25 cellular contexts compared by ENCODE assay signal in the genomic region with DNA sequence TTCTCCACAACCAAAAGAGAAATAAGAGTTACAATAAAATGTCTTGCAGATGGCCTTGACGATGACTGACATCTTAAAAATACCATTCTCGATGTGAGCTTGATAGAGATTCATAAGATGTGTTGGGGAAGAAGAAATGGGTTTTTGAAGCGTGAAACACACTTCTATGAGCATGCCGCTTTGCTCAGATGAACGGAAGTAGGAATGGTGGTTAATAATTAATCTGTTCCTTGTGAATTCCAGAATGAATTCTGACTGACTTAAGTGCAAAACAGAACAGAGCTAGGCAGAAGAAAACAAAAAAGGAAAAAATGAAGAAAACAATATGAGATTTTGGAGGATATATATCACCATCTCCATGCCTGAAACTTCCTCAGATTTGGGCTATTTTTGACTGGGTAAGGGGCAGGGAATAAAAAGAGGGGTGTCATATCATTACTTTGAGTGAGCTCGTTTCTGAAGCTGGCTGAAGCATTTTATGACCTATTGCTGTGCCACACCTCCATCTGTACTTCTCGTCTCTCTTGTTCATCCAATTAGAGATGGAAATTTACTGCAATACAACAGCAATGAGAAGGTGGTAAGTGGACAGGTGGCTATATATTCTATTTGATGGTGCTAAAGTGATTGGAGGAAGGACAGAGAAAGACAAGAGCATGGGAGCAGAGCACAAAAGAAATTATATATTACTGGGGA.
DNase-seq lines count a peak whose midpoint lies in the region; ATAC-seq, FAIRE-seq and TF ChIP-seq lines count a peak whose summit lies in the region.
"Had no signal": no experiment of that assay in that cellular context is flagged by ENCODE, and none has a peak within 500 bp of the region (broad histone marks: within the 10 kb centered on the region; RNA-seq: fewer than 3 reads in every experiment).

No MANE protein-coding gene starts in this region.

- H3K79me2 ChIP-seq in hepatocyte, result no peaks in the 10 kb centered on the region

- peak; percentile 78 to 93 (median 90) for ATAC-seq in pancreas
- no peak for ATAC-seq in HG03045 (IDR thresholded peaks at IDR 0.05; ENCODE audit: unreplicated experiment)
- ATAC-seq: GM12878, GM23338 had no signal

- H3K9me3 ChIP-seq in hepatocyte (ENCODE audit: low read depth) (no peaks in the 10 kb centered on the region), pancreas (no peaks in the 10 kb centered on the region)
- H3K9me3 ChIP-seq: BE2C had no signal

- H3K4me1 ChIP-seq in hepatocyte (ENCODE audit: insufficient read depth), result no peaks in the 10 kb centered on the region
- peaks cover 0 to 3% (median 0%) of the 10 kb centered on the region in 3 donors for H3K4me1 ChIP-seq in pancreas
- H3K4me1 ChIP-seq: BE2C had no signal

- DNase-seq in LoVo (ENCODE audit: low spot score), result peak; percentile 18
- peak; percentile 17 for DNase-seq in hepatocyte (ENCODE audit: low spot score)
- DNase-seq in pancreas, result no peak
- DNase-seq in activated CD4-positive, CD25-positive, alpha-beta regulatory T cell treated with anti-CD3 and anti-CD28 coated beads, Interleukin-2, amount 50 U/mL, for 72 hours, result no peak
- DNase-seq in activated CD4-positive, alpha-beta T cell treated with anti-CD3 and anti-CD28 coated beads for 4 hours, result no peak
- no peak for DNase-seq in NK-92 (lab: John Stamatoyannopoulos, UW; ENCODE audit: unreplicated experiment)
- DNase-seq: 8988T; BE2C; CD4-positive, CD25-positive, alpha-beta regulatory T cell; COR-L47; DMS153; EL; HCEC 1CT; NCI-H1694 treated with DMSO at 0.1 percent for 48 hours; NCI-H2107; NCI-H2227 treated with DMSO at 0.1 percent for 48 hours; NCI-H524; NCI-H82; RPMI8226; SHP77 treated with DMSO at 0.1 percent for 48 hours had no signal

- no peaks in the 10 kb centered on the region for H3K36me3 ChIP-seq in hepatocyte (replicated peaks; ENCODE audit: insufficient read depth, low read depth)
- no peaks in the 10 kb centered on the region for H3K36me3 ChIP-seq in pancreas
- H3K36me3 ChIP-seq: BE2C had no signal

- no peaks in the 10 kb centered on the region for H3K9me2 ChIP-seq in hepatocyte (replicated peaks; ENCODE audit: insufficient read depth)

- H3K27ac ChIP-seq in 22Rv1 (peak overlapping the region; percentile 52), hepatocyte (no peak overlapping the region), pancreas (no peak overlapping the region)

- H3K4me2 ChIP-seq in hepatocyte, result peak overlapping the region; percentile 57
- H3K4me2 ChIP-seq: GM23338 had no signal

- FAIRE-seq in pancreas (lab: Jason Lieb, UNC), result no peak
- FAIRE-seq: GM12878, GM19239 had no signal

- no peak overlapping the region for H3K4me3 ChIP-seq in hepatocyte
- H3K4me3 ChIP-seq in pancreas, result peak overlapping the region in 1 of 4 donors; percentile 3
- H3K4me3 ChIP-seq: GM12878, GM23338 had no signal

- peak overlapping the region; percentile 29 for H2AFZ ChIP-seq in hepatocyte
- H2AFZ ChIP-seq: GM23338 had no signal

- TF ChIP-seq CTCF in 22Rv1 (IDR thresholded peaks at IDR 0.05), result no peak
- no peak for TF ChIP-seq CTCF in hepatocyte (IDR thresholded peaks at IDR 0.05; ENCODE audit: poor library complexity)
- TF ChIP-seq CTCF in pancreas (IDR thresholded peaks at IDR 0.05), result no peak

- H4K20me1 ChIP-seq in hepatocyte (ENCODE audit: insufficient read depth, poor library complexity, severe bottlenecking), result no peaks in the 10 kb centered on the region

- 81% methylated on average over 7 of the region's 7 CpGs for WGBS in hepatocyte (ENCODE audit: low lambda C conversion rate, missing lambda C conversion rate)
- 20 to 25% methylated on average over 7 of the region's 7 CpGs for WGBS in pancreas, 2 donors

- intact Hi-C loops in pancreas (cut with DNase I), result no loop called here

- H3K27me3 ChIP-seq in hepatocyte (no peaks in the 10 kb centered on the region), pancreas (no peaks in the 10 kb centered on the region)
- H3K27me3 ChIP-seq: BE2C had no signal

Comparison
In these comparisons a context has a peak if more than half of its experiments do, and no peak if none do; other contexts are left out.
1. DNase-seq: peak in LoVo (single experiment) and hepatocyte (single experiment); none in pancreas (0 of 6), activated CD4-positive, CD25-positive, alpha-beta regulatory T cell treated with anti-CD3 and anti-CD28 coated beads, Interleukin-2, amount 50 U/mL, for 72 hours (single experiment), activated CD4-positive, alpha-beta T cell treated with anti-CD3 and anti-CD28 coated beads for 4 hours (0 of 2) and NK-92 (single experiment).